13 cellular contexts compared by ENCODE assay signal in the genomic region with DNA sequence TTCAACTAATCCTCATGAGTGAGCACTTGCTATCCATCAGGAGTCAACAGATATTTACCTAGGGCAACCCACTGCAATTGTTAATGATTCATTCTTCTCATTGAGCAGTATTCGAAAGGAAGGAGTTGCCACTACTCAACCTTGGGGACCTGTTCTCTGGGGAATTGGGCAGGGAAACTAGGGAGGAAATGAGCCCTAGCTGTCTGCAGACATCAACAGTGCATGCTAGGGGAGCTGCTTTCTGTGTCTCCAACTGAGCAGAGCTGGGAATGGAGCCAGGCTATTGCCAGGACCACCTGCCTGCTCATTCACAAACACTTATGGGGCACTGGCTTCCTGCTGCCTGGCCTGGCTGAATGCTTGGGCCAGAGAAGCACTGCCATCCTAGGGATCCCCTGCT.
DNase-seq lines count a peak whose midpoint lies in the region; ATAC-seq and TF ChIP-seq lines count a peak whose summit lies in the region.
"Had no signal": no experiment of that assay in that cellular context is flagged by ENCODE, and none has a peak within 500 bp of the region (broad histone marks: within the 10 kb centered on the region; RNA-seq: fewer than 3 reads in every experiment).

No MANE protein-coding gene starts in this region.

- H3K4me3 Mint-ChIP-seq in endodermal cell = no peak overlapping the region
- H3K4me3 Mint-ChIP-seq: activated CD8-positive, alpha-beta memory T cell treated with anti-CD3 and anti-CD28 coated beads, Interleukin-2, amount 10 ng/mL, durations not matched to agents 7 days and 5 days; CD4-positive, alpha-beta T cell; T-helper 2 cell treated with Interferon-gamma antibody and Interleukin-4, amounts not matched to agents 5 μg/mL and 100 μg/mL, for 36 hours had no signal

- peak; percentile 83 for ATAC-seq in GM18511 (IDR thresholded peaks at IDR 0.05; ENCODE audit: unreplicated experiment)
- peak; percentile 70 for ATAC-seq in HG02759 (IDR thresholded peaks at IDR 0.05; ENCODE audit: unreplicated experiment)
- ATAC-seq in HG02571 (IDR thresholded peaks at IDR 0.05; ENCODE audit: unreplicated experiment) = no peak
- ATAC-seq: activated CD8-positive, alpha-beta memory T cell treated with anti-CD3 and anti-CD28 coated beads, Interleukin-2, amount 10 ng/mL, durations not matched to agents 7 days and 5 days; HCT116 had no signal

- H3K9ac ChIP-seq in endodermal cell (ENCODE audit: extremely low read depth, low read length, poor library complexity, severe bottlenecking) = no peak overlapping the region

- no peak overlapping the region for H3K27ac Mint-ChIP-seq in endodermal cell
- H3K27ac Mint-ChIP-seq: activated CD8-positive, alpha-beta memory T cell treated with anti-CD3 and anti-CD28 coated beads, Interleukin-2, amount 10 ng/mL, durations not matched to agents 7 days and 5 days; CD4-positive, alpha-beta T cell; T-helper 2 cell treated with Interferon-gamma antibody and Interleukin-4, amounts not matched to agents 5 μg/mL and 100 μg/mL, for 36 hours had no signal

- H3K4me3 ChIP-seq in endodermal cell (ENCODE audit: low read length) = no peak overlapping the region
- H3K4me3 ChIP-seq: ascending aorta had no signal

- DNase-seq in NCI-H1694 treated with DMSO at 0.1 percent for 48 hours (lab: John Stamatoyannopoulos, UW) (peak; percentile 64), endodermal cell (peak; percentile 62), midbrain (lab: John Stamatoyannopoulos, UW) (no peak), foreskin melanocyte (no peak), cerebellar nuclear complex (lab: John Stamatoyannopoulos, UW) (no peak)
- DNase-seq: activated CD8-positive, alpha-beta memory T cell treated with anti-CD3 and anti-CD28 coated beads, Interleukin-2, amount 10 ng/mL, durations not matched to agents 7 days and 5 days; CD4-positive, alpha-beta T cell had no signal

- H3K36me3 ChIP-seq in endodermal cell (ENCODE audit: control insufficient read depth, insufficient read depth, low read length) = no peaks in the 10 kb centered on the region
- H3K36me3 ChIP-seq: ascending aorta had no signal

- H3K4me1 Mint-ChIP-seq in endodermal cell = peaks cover 27% of the 10 kb centered on the region

- 88 to 96% methylated on average over 1 of the region's 1 CpG for WGBS in endodermal cell (ENCODE audit: insufficient coverage in 1 of 2, insufficient read length in 1 of 2), 2 experiments

- no peaks in the 10 kb centered on the region for H3K27me3 ChIP-seq in endodermal cell (ENCODE audit: control insufficient read depth, insufficient read depth, low read length, poor library complexity, severe bottlenecking)
- H3K27me3 ChIP-seq: ascending aorta had no signal

- H3K9me3 Mint-ChIP-seq in endodermal cell = no peaks in the 10 kb centered on the region
- H3K9me3 Mint-ChIP-seq: CD4-positive, alpha-beta T cell; T-helper 2 cell treated with Interferon-gamma antibody and Interleukin-4, amounts not matched to agents 5 μg/mL and 100 μg/mL, for 36 hours had no signal

- peaks cover 3% of the 10 kb centered on the region for H3K4me1 ChIP-seq in endodermal cell (ENCODE audit: control insufficient read depth, insufficient read depth, low read length)
- H3K4me1 ChIP-seq: ascending aorta had no signal

- H3K27me3 Mint-ChIP-seq in endodermal cell (ENCODE audit: insufficient read depth) = no peaks in the 10 kb centered on the region

- no peak overlapping the region for H3K27ac ChIP-seq in endodermal cell (ENCODE audit: low read depth, low read length)
- H3K27ac ChIP-seq: ascending aorta had no signal

- peak; percentile 14 for TF ChIP-seq CTCF in endodermal cell (conservative IDR thresholded peaks at IDR 0.05)

- no peaks in the 10 kb centered on the region for H3K9me3 ChIP-seq in endodermal cell (ENCODE audit: control insufficient read depth, low read length)
- H3K9me3 ChIP-seq: ascending aorta had no signal

- H3K36me3 Mint-ChIP-seq in endodermal cell (ENCODE audit: low read depth) = no peaks in the 10 kb centered on the region
- H3K36me3 Mint-ChIP-seq: activated CD8-positive, alpha-beta memory T cell treated with anti-CD3 and anti-CD28 coated beads, Interleukin-2, amount 10 ng/mL, durations not matched to agents 7 days and 5 days had no signal

Comparison
In these comparisons a context has a peak if more than half of its experiments do, and no peak if none do; other contexts are left out.
1. DNase-seq: peak in NCI-H1694 treated with DMSO at 0.1 percent for 48 hours (single experiment) and endodermal cell (single experiment); none in midbrain (single experiment), foreskin melanocyte (single experiment) and cerebellar nuclear complex (0 of 2).